21 cellular contexts compared by ENCODE assay signal in genomic region chr16:75446416-75446815, GRCh38.
"Had no signal": no experiment of that assay in that cellular context is flagged by ENCODE, and none has a peak within 500 bp of the region (broad histone marks: within the 10 kb centered on the region; RNA-seq: fewer than 3 reads in every experiment).

No MANE protein-coding gene starts in this region.

- H3K4me3 ChIP-seq: adrenal gland, breast epithelium had no signal

- H3K9me3 ChIP-seq: adrenal gland, breast epithelium had no signal

- H3K27ac ChIP-seq: adrenal gland, breast epithelium had no signal

- H3K4me1 ChIP-seq: adrenal gland, breast epithelium had no signal

- ATAC-seq: activated CD8-positive, alpha-beta T cell treated with anti-CD3 and anti-CD28 coated beads, Interleukin-2, amount 10 ng/mL, durations not matched to agents 7 days and 5 days; PC-3; WTC11 had no signal

- H3K27me3 ChIP-seq: adrenal gland, breast epithelium had no signal

- H3K36me3 ChIP-seq: breast epithelium had no signal

- DNase-seq: activated CD4-positive, alpha-beta T cell treated with anti-CD3 and anti-CD28 coated beads for 48 hours; activated CD4-positive, alpha-beta T cell treated with anti-CD3 and anti-CD28 coated beads, Interleukin-2, amount 50 U/mL, for 4 hours; activated CD4-positive, CD25-positive, alpha-beta regulatory T cell treated with anti-CD3 and anti-CD28 coated beads, Interleukin-2, amount 50 U/mL, for 72 hours; activated CD8-positive, alpha-beta T cell treated with anti-CD3 and anti-CD28 coated beads, Interleukin-2, amount 10 ng/mL, durations not matched to agents 7 days and 5 days; activated naive CD4-positive, alpha-beta T cell treated with anti-CD3 and anti-CD28 coated beads, Interleukin-2, amount 50 U/mL, for 16 hours; activated naive CD8-positive, alpha-beta T cell treated with anti-CD3 and anti-CD28 coated beads, Interleukin-2, amount 10 ng/mL, durations not matched to agents 7 days and 5 days; activated T-cell treated with anti-CD3 and anti-CD28 coated beads, Interleukin-2, amount 50 U/mL, for 1 hour; adrenal gland; anterior cingulate cortex; caudate nucleus; Kasumi-1; NCI-H1105 treated with DMSO at 0.1 percent for 48 hours; NCI-H146; NCI-H187 treated with DMSO at 0.1 percent for 48 hours; NCI-H2081 treated with DMSO at 0.1 percent for 48 hours; NCI-H446; NCI-H524; PC-3; SHP77 treated with DMSO at 0.1 percent for 48 hours had no signal
